In genomic region chr6:18154507-18155272, GRCh38 we compare ENCODE assay signal across 1 cellular context.
TF ChIP-seq lines count a peak whose summit lies in the region.

TSS of gene TPMT (minus strand) at chr6:18155077. CDS start at chr6:18149127, 5,950 bp downstream.

TF ChIP-seq in K562, 482 proteins besides CTCF, POLR2A, EP300 and RAD21 (continued from another document and continues in another):
- TF ChIP-seq, protein P1, sequence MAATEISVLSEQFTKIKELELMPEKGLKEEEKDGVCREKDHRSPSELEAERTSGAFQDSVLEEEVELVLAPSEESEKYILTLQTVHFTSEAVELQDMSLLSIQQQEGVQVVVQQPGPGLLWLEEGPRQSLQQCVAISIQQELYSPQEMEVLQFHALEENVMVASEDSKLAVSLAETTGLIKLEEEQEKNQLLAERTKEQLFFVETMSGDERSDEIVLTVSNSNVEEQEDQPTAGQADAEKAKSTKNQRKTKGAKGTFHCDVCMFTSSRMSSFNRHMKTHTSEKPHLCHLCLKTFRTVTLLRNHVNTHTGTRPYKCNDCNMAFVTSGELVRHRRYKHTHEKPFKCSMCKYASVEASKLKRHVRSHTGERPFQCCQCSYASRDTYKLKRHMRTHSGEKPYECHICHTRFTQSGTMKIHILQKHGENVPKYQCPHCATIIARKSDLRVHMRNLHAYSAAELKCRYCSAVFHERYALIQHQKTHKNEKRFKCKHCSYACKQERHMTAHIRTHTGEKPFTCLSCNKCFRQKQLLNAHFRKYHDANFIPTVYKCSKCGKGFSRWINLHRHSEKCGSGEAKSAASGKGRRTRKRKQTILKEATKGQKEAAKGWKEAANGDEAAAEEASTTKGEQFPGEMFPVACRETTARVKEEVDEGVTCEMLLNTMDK (IDR thresholded peaks at IDR 0.05; ENCODE audit: borderline replicate concordance, insufficient read depth, low read depth, low read length, poor library complexity, severe bottlenecking): no peak
- TF ChIP-seq KLF16 (IDR thresholded peaks at IDR 0.05) (no peak), HMGN3 (IDR thresholded peaks at IDR 0.05; ENCODE audit: borderline replicate concordance, extremely low read depth, insufficient read length, low read depth, low read length) (no peak), USF1 (CRISPR knock-in tag; IDR thresholded peaks at IDR 0.05) (no peak), MAZ (CRISPR knock-in tag; conservative IDR thresholded peaks at IDR 0.05 in 1 of 2, IDR thresholded peaks at IDR 0.05 in 1 of 2) (no peak; a peak in 1 of 4 replicates), CREM (IDR thresholded peaks at IDR 0.05; ENCODE audit: low read depth) (peak; percentile 92), ZBTB12 (CRISPR knock-in tag; IDR thresholded peaks at IDR 0.05) (peak; percentile 45; the same call in 1 of the 2 replicates), PTTG1 (tag; IDR thresholded peaks at IDR 0.05; ENCODE audit: low read depth) (no peak), MIER1 (IDR thresholded peaks at IDR 0.05; ENCODE audit: low read depth) (peak; percentile 69; the same call in 1 of the 2 replicates), USF2 (CRISPR knock-in tag; IDR thresholded peaks at IDR 0.05) (no peak), MYNN (IDR thresholded peaks at IDR 0.05) (no peak), MYNN (CRISPR knock-in tag; IDR thresholded peaks at IDR 0.05) (no peak), IRF9 (tag; IDR thresholded peaks at IDR 0.05) (no peak), KDM5B (IDR thresholded peaks at IDR 0.05; ENCODE audit: insufficient replicate concordance, low read depth, low read length) (peak; percentile 54), TSC22D4 (tag; IDR thresholded peaks at IDR 0.05) (no peak), ETS1 (conservative IDR thresholded peaks at IDR 0.05; ENCODE audit: control insufficient read depth, low read depth, low read length) (peak; percentile 28; the same call in 1 of the 2 replicates), TRIM24 (IDR thresholded peaks at IDR 0.05) (0 out of 4 replicates have a peak, but pooled peaks of 1 of the 2 experiments have one; percentile 44), NR4A1 (CRISPR knock-in tag; IDR thresholded peaks at IDR 0.05) (no peak), NR4A1 (tag; IDR thresholded peaks at IDR 0.05) (no peak), ZNF77 (CRISPR knock-in tag; IDR thresholded peaks at IDR 0.05) (no peak), CHD4 (IDR thresholded peaks at IDR 0.05; ENCODE audit: insufficient read depth, insufficient replicate concordance, low read depth, low read length, poor library complexity, severe bottlenecking) (no peak), EZH2 (IDR thresholded peaks at IDR 0.05; ENCODE audit: borderline replicate concordance, low read depth, low read length) (no peak), ATF2 (CRISPR knock-in tag; IDR thresholded peaks at IDR 0.05) (no peak), BRD4 (IDR thresholded peaks at IDR 0.05) (no peak), SREBF1 (IDR thresholded peaks at IDR 0.05; ENCODE audit: borderline replicate concordance, low read depth, low read length) (no peak), SMARCA5 (IDR thresholded peaks at IDR 0.05) (0 out of 2 replicates have a peak, but pooled peaks have one; percentile 16), FOXA1 (IDR thresholded peaks at IDR 0.05; ENCODE audit: borderline replicate concordance) (no peak), NCOA4 (IDR thresholded peaks at IDR 0.05; ENCODE audit: partially characterized antibody) (no peak), HDAC2 (IDR thresholded peaks at IDR 0.05) (peak; percentile 80), SP1 (CRISPR knock-in tag; IDR thresholded peaks at IDR 0.05) (no peak), DEAF1 (CRISPR knock-in tag; IDR thresholded peaks at IDR 0.05) (no peak), ZNF232 (CRISPR knock-in tag; IDR thresholded peaks at IDR 0.05) (no peak), HCFC1 (IDR thresholded peaks at IDR 0.05; ENCODE audit: low read depth, low read length) (no peak), NCOR1 (IDR thresholded peaks at IDR 0.05) (no peak), MYC (IDR thresholded peaks at IDR 0.05; ENCODE audit: low read depth, low read length) (no peak; the same call in 1 of the 2 replicates), MYC (CRISPR knock-in tag; IDR thresholded peaks at IDR 0.05; ENCODE audit: borderline replicate concordance, low read depth) (no peak), TEAD1 (CRISPR knock-in tag; IDR thresholded peaks at IDR 0.05) (peak in 1 of 2 experiments; percentile 2; a peak in 1 of 4 replicates), SMAD1 (IDR thresholded peaks at IDR 0.05; ENCODE audit: low read depth, low read length, partially characterized antibody) (peak; percentile 70), ZBTB1 (CRISPR knock-in tag; IDR thresholded peaks at IDR 0.05; ENCODE audit: borderline replicate concordance, low read depth) (0 out of 2 replicates have a peak, but pooled peaks have one; percentile 33), ELF1 (tag; IDR thresholded peaks at IDR 0.05) (no peak)
- TF ChIP-seq, protein P2, sequence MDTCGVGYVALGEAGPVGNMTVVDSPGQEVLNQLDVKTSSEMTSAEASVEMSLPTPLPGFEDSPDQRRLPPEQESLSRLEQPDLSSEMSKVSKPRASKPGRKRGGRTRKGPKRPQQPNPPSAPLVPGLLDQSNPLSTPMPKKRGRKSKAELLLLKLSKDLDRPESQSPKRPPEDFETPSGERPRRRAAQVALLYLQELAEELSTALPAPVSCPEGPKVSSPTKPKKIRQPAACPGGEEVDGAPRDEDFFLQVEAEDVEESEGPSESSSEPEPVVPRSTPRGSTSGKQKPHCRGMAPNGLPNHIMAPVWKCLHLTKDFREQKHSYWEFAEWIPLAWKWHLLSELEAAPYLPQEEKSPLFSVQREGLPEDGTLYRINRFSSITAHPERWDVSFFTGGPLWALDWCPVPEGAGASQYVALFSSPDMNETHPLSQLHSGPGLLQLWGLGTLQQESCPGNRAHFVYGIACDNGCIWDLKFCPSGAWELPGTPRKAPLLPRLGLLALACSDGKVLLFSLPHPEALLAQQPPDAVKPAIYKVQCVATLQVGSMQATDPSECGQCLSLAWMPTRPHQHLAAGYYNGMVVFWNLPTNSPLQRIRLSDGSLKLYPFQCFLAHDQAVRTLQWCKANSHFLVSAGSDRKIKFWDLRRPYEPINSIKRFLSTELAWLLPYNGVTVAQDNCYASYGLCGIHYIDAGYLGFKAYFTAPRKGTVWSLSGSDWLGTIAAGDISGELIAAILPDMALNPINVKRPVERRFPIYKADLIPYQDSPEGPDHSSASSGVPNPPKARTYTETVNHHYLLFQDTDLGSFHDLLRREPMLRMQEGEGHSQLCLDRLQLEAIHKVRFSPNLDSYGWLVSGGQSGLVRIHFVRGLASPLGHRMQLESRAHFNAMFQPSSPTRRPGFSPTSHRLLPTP (IDR thresholded peaks at IDR 0.05; ENCODE audit: borderline replicate concordance, extremely low read depth, insufficient read length): no peak
- TF ChIP-seq, protein P3, sequence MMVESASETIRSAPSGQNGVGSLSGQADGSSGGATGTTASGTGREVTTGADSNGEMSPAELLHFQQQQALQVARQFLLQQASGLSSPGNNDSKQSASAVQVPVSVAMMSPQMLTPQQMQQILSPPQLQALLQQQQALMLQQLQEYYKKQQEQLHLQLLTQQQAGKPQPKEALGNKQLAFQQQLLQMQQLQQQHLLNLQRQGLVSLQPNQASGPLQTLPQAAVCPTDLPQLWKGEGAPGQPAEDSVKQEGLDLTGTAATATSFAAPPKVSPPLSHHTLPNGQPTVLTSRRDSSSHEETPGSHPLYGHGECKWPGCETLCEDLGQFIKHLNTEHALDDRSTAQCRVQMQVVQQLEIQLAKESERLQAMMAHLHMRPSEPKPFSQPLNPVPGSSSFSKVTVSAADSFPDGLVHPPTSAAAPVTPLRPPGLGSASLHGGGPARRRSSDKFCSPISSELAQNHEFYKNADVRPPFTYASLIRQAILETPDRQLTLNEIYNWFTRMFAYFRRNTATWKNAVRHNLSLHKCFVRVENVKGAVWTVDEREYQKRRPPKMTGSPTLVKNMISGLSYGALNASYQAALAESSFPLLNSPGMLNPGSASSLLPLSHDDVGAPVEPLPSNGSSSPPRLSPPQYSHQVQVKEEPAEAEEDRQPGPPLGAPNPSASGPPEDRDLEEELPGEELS (CRISPR knock-in tag; IDR thresholded peaks at IDR 0.05; ENCODE audit: borderline replicate concordance): no peak
- TF ChIP-seq, protein P4, sequence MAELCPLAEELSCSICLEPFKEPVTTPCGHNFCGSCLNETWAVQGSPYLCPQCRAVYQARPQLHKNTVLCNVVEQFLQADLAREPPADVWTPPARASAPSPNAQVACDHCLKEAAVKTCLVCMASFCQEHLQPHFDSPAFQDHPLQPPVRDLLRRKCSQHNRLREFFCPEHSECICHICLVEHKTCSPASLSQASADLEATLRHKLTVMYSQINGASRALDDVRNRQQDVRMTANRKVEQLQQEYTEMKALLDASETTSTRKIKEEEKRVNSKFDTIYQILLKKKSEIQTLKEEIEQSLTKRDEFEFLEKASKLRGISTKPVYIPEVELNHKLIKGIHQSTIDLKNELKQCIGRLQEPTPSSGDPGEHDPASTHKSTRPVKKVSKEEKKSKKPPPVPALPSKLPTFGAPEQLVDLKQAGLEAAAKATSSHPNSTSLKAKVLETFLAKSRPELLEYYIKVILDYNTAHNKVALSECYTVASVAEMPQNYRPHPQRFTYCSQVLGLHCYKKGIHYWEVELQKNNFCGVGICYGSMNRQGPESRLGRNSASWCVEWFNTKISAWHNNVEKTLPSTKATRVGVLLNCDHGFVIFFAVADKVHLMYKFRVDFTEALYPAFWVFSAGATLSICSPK (IDR thresholded peaks at IDR 0.05; ENCODE audit: borderline replicate concordance): peak; percentile 90; the same call in 1 of the 2 replicates
